Comparison of ENCODE assay signal across 8 cellular contexts in genomic region chr22:30212363-30212995, GRCh38. TPM values are rescaled to one million over a fixed set of nuclear protein-coding genes. Genes with fewer than 3 reads are reported as not detected.
DNase-seq lines count a peak whose midpoint lies in the region; ATAC-seq, FAIRE-seq and TF ChIP-seq lines count a peak whose summit lies in the region.

No MANE protein-coding gene starts in this region.

- no peaks in the 10 kb centered on the region for H3K9me3 ChIP-seq in kidney (ENCODE audit: control insufficient read depth in 1 of 2, low read length in 2 of 2)

- H3K4me1 ChIP-seq in kidney (ENCODE audit: control insufficient read depth in 1 of 2, insufficient read depth in 1 of 2, low read depth in 1 of 2, low read length in 2 of 2), result peaks cover 0 to 9% of the 10 kb centered on the region in 2 donors

- no peak for TF ChIP-seq CTCF in kidney (IDR thresholded peaks at IDR 0.05; ENCODE audit: borderline replicate concordance, extremely low read depth, insufficient read depth)
- no peak for TF ChIP-seq CTCF in type B pancreatic cell (conservative IDR thresholded peaks at IDR 0.05)

- H3K27ac ChIP-seq in kidney (ENCODE audit: low read depth in 2 of 2, low read length in 2 of 2), result peak overlapping the region in 1 of 2 donors; percentile 69

- peak; percentile 87 for ATAC-seq in activated naive CD8-positive, alpha-beta T cell treated with anti-CD3 and anti-CD28 coated beads, Interleukin-2, amount 50 U/mL, for 24 hours
- ATAC-seq in HG02763 (IDR thresholded peaks at IDR 0.05; ENCODE audit: unreplicated experiment), result no peak
- no peak for ATAC-seq in GM21390 (IDR thresholded peaks at IDR 0.05; ENCODE audit: unreplicated experiment)

- H3K4me3 Mint-ChIP-seq in activated naive CD8-positive, alpha-beta T cell treated with anti-CD3 and anti-CD28 coated beads, Interleukin-2, amount 50 U/mL, for 24 hours, result no peak overlapping the region
- H3K4me3 Mint-ChIP-seq in type B pancreatic cell, result no peak overlapping the region

- DNase-seq in AG08395 (ENCODE audit: low spot score), result peak; percentile 88
- DNase-seq in HPDE6-E6E7 (ENCODE audit: extremely low spot score), result peak; percentile 88
- no peak for DNase-seq in activated naive CD8-positive, alpha-beta T cell treated with anti-CD3 and anti-CD28 coated beads, Interleukin-2, amount 50 U/mL, for 24 hours
- DNase-seq in kidney, result peak; percentile 87
- no peak for DNase-seq in type B pancreatic cell (ENCODE audit: extremely low spot score, unreplicated experiment)
- no peak for DNase-seq in RPMI8226

- H3K4me1 Mint-ChIP-seq in activated naive CD8-positive, alpha-beta T cell treated with anti-CD3 and anti-CD28 coated beads, Interleukin-2, amount 50 U/mL, for 24 hours, result peaks cover 34% of the 10 kb centered on the region
- H3K4me1 Mint-ChIP-seq in type B pancreatic cell (ENCODE audit: unreplicated experiment), result peaks cover 30% of the 10 kb centered on the region

- peaks cover 2% of the 10 kb centered on the region for H3K27me3 Mint-ChIP-seq in activated naive CD8-positive, alpha-beta T cell treated with anti-CD3 and anti-CD28 coated beads, Interleukin-2, amount 50 U/mL, for 24 hours
- H3K27me3 Mint-ChIP-seq in type B pancreatic cell, result peaks cover 25% of the 10 kb centered on the region

- intact Hi-C loops in kidney (cut with DNase I), result no loop called here

- H3K36me3 ChIP-seq in kidney (ENCODE audit: control insufficient read depth in 1 of 2, insufficient read depth in 2 of 2, low read length in 2 of 2), result no peaks in the 10 kb centered on the region

- H3K27ac Mint-ChIP-seq in activated naive CD8-positive, alpha-beta T cell treated with anti-CD3 and anti-CD28 coated beads, Interleukin-2, amount 50 U/mL, for 24 hours, result no peak overlapping the region
- H3K27ac Mint-ChIP-seq in type B pancreatic cell, result peak overlapping the region; percentile 37

- no peaks in the 10 kb centered on the region for H3K36me3 Mint-ChIP-seq in activated naive CD8-positive, alpha-beta T cell treated with anti-CD3 and anti-CD28 coated beads, Interleukin-2, amount 50 U/mL, for 24 hours (ENCODE audit: low read depth)
- H3K36me3 Mint-ChIP-seq in type B pancreatic cell, result no peaks in the 10 kb centered on the region

- H3K9ac ChIP-seq in kidney (ENCODE audit: low read length in 2 of 2), result no peak overlapping the region

- no peak overlapping the region for H3K4me3 ChIP-seq in kidney (ENCODE audit: low read length in 2 of 2)

- no peaks in the 10 kb centered on the region for H3K9me3 Mint-ChIP-seq in activated naive CD8-positive, alpha-beta T cell treated with anti-CD3 and anti-CD28 coated beads, Interleukin-2, amount 50 U/mL, for 24 hours
- no peaks in the 10 kb centered on the region for H3K9me3 Mint-ChIP-seq in type B pancreatic cell

- FAIRE-seq in kidney (lab: Jason Lieb, UNC), result no peak

RNA-seq across cellular contexts. Expression of gene LIF, which starts 34.1 kb away (rescaled TPM):
- total RNA-seq in kidney (10.7 TPM), type B pancreatic cell (ENCODE audit: low replicate concordance) (3.8 and 9.8 TPM in 2 replicates)
- polyA plus RNA-seq in kidney (ENCODE audit: insufficient read depth, low read depth, low replicate concordance), result 0.67 TPM

RNA-seq across cellular contexts. Expression of gene OSM, which starts 54.2 kb away (rescaled TPM):
- total RNA-seq in kidney (1.2 TPM), type B pancreatic cell (ENCODE audit: low replicate concordance) (not detected in 2 replicates)
- polyA plus RNA-seq in kidney (ENCODE audit: insufficient read depth, low read depth, low replicate concordance), result 0.56 TPM

Comparison
In these comparisons a context has a peak if more than half of its experiments do, and no peak if none do; other contexts are left out.
1. DNase-seq: peak in AG08395 (single experiment), HPDE6-E6E7 (single experiment) and kidney (single experiment); none in activated naive CD8-positive, alpha-beta T cell treated with anti-CD3 and anti-CD28 coated beads, Interleukin-2, amount 50 U/mL, for 24 hours (single experiment), type B pancreatic cell (single experiment) and RPMI8226 (single experiment).